21 cellular contexts compared by ENCODE assay signal in the genomic region with DNA sequence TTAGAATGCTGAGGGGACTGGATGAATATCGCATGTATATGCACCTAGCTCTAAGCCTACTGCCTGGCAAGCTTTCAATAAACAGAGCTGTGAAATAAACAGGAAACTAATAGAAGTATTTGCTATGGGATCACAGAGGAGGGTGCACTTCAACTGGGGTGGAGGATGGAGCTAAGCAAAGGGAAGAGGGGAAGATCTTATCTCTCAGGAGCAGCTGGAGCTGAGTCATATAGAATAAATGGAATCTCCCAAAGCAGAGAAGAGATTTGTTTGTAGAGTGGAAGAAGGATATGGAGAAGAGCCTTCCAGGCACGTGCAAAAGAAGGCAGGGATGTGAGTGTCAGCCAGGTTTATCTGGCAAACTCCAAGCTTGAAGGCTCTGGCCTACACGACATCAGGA. TPM values are rescaled to one million over a fixed set of nuclear protein-coding genes. Genes with fewer than 3 reads are reported as not detected.
"Had no signal": no experiment of that assay in that cellular context is flagged by ENCODE, and none has a peak within 500 bp of the region (broad histone marks: within the 10 kb centered on the region; RNA-seq: fewer than 3 reads in every experiment).

No MANE protein-coding gene starts in this region.

- H3K4me3 Mint-ChIP-seq: activated B cell treated with CpG ODN at 0.5 μM for 24 hours; activated CD8-positive, alpha-beta T cell treated with anti-CD3 and anti-CD28 coated beads, Interleukin-2, amount 10 ng/mL, durations not matched to agents 7 days and 5 days; activated naive CD4-positive, alpha-beta T cell treated with anti-CD3 and anti-CD28 coated beads, Interleukin-2, amount 50 U/mL, for 24 hours; memory B cell; natural killer cell; stimulated activated memory B cell treated with anti-CD40 and anti-IgM and Interleukin-4, amounts not matched to agents 10 μg/mL and 1 μg/mL and 100 μg/mL, for 72 hours had no signal

- ATAC-seq: activated CD8-positive, alpha-beta T cell treated with anti-CD3 and anti-CD28 coated beads, Interleukin-2, amount 10 ng/mL, durations not matched to agents 7 days and 5 days; esophagus mucosa; natural killer cell; stimulated activated memory B cell treated with anti-CD40 and anti-IgM and Interleukin-4, amounts not matched to agents 10 μg/mL and 1 μg/mL and 100 μg/mL, for 72 hours had no signal

- H3K36me3 Mint-ChIP-seq: activated naive CD4-positive, alpha-beta T cell treated with anti-CD3 and anti-CD28 coated beads, Interleukin-2, amount 50 U/mL, for 24 hours; memory B cell; natural killer cell; stimulated activated memory B cell treated with anti-CD40 and anti-IgM and Interleukin-4, amounts not matched to agents 10 μg/mL and 1 μg/mL and 100 μg/mL, for 72 hours had no signal

- H3K9me3 Mint-ChIP-seq: activated B cell treated with CpG ODN at 0.5 μM for 24 hours; activated naive CD4-positive, alpha-beta T cell treated with anti-CD3 and anti-CD28 coated beads, Interleukin-2, amount 50 U/mL, for 24 hours; memory B cell; natural killer cell; stimulated activated memory B cell treated with anti-CD40 and anti-IgM and Interleukin-4, amounts not matched to agents 10 μg/mL and 1 μg/mL and 100 μg/mL, for 72 hours had no signal

- H3K27ac Mint-ChIP-seq: activated B cell treated with CpG ODN at 0.5 μM for 24 hours; activated CD8-positive, alpha-beta T cell treated with anti-CD3 and anti-CD28 coated beads, Interleukin-2, amount 10 ng/mL, durations not matched to agents 7 days and 5 days; activated naive CD4-positive, alpha-beta T cell treated with anti-CD3 and anti-CD28 coated beads, Interleukin-2, amount 50 U/mL, for 24 hours; memory B cell; natural killer cell; stimulated activated memory B cell treated with anti-CD40 and anti-IgM and Interleukin-4, amounts not matched to agents 10 μg/mL and 1 μg/mL and 100 μg/mL, for 72 hours had no signal

- DNase-seq: activated B cell treated with CpG ODN at 0.5 μM for 24 hours; activated CD4-positive, alpha-beta T cell treated with anti-CD3 and anti-CD28 coated beads for 48 hours; activated CD8-positive, alpha-beta memory T cell treated with anti-CD3 and anti-CD28 coated beads, Interleukin-2, amount 50 U/mL, for 4 hours; activated CD8-positive, alpha-beta T cell treated with anti-CD3 and anti-CD28 coated beads, Interleukin-2, amount 10 ng/mL, durations not matched to agents 7 days and 5 days; activated effector memory CD4-positive, alpha-beta T cell treated with anti-CD3 and anti-CD28 coated beads, Interleukin-2, amount 50 U/mL, for 16 hours; activated T-cell treated with anti-CD3 and anti-CD28 coated beads, Interleukin-2, amount 50 U/mL, for 48 hours; adrenal gland; dorsolateral prefrontal cortex; hypothalamus; kidney; left ventricle myocardium inferior; natural killer cell; stimulated activated CD4-positive, alpha-beta T cell treated with anti-CD3 and anti-CD28 coated beads, Interleukin-2, amount 100 ng/mL, for 48 hours; thyroid gland had no signal

- H3K4me1 Mint-ChIP-seq: activated B cell treated with CpG ODN at 0.5 μM for 24 hours; activated naive CD4-positive, alpha-beta T cell treated with anti-CD3 and anti-CD28 coated beads, Interleukin-2, amount 50 U/mL, for 24 hours; memory B cell; natural killer cell; stimulated activated memory B cell treated with anti-CD40 and anti-IgM and Interleukin-4, amounts not matched to agents 10 μg/mL and 1 μg/mL and 100 μg/mL, for 72 hours had no signal

RNA-seq across cellular contexts. Expression of a gene that starts 17.0 kb away (rescaled TPM):
- total RNA-seq: activated B cell treated with CpG ODN at 0.5 μM for 24 hours; activated CD8-positive, alpha-beta T cell treated with anti-CD3 and anti-CD28 coated beads, Interleukin-2, amount 10 ng/mL, durations not matched to agents 7 days and 5 days; adrenal gland; cardiac septum; esophagus mucosa; kidney; left ventricle myocardium inferior; natural killer cell; renal cortical epithelial cell; thyroid gland; urinary bladder had no signal
